Comparison of ENCODE assay signal across 8 cellular contexts in the genomic region with DNA sequence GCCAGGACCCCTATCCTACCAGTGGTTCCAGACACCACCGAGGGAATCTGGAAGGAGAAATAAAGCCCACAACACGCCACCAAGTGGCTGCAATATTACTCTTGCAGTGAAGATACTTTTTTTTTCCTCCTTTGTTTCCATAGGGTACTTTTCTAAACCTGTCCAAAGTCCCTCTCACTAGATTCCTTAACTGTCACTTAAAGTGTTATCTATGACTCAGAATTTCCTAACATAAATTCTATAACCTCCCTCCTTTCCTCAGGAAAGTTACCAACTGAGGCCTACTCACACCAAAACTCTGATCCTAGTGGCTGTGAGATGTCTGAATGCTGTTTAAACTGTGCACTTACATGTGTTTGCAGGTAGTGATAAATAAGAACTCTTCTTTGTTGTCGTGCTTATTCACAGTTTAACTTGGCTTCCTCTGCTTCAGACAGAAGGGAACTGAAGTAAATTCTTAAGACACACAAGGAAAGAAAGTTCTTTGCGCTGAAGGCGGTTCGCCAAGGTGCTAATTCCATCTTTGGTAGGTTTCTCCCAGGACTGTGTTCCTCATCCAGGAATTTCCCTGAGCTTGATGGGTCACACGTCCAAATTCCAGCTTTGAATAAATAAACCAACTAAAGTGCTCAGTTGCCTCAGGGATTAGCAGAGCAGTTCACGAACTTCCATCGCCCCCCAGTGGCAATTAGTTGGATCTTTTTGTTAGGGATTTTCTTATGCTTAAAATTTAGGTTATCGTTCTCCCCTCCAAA. TPM values are rescaled to one million over a fixed set of nuclear protein-coding genes. Genes with fewer than 3 reads are reported as not detected.
DNase-seq lines count a peak whose midpoint lies in the region; ATAC-seq and TF ChIP-seq lines count a peak whose summit lies in the region.

No MANE protein-coding gene starts in this region.

- intact Hi-C loops in OCI-LY7 (cut with micrococcal nuclease; ENCODE audit: unreplicated experiment) = no loop called here

- DNase-seq in H7 (peak; percentile 54), OCI-LY7 (ENCODE audit: low spot score) (no peak), fibroblast of gingiva (ENCODE audit: low read depth) (peak; percentile 59)
- DNase-seq in activated CD4-positive, CD25-positive, alpha-beta regulatory T cell (lab: John Stamatoyannopoulos, UW) = no peak

- H3K79me2 ChIP-seq in ACC112 (ENCODE audit: control insufficient read depth, insufficient read depth, low read length, unreplicated experiment) (no peaks in the 10 kb centered on the region), OCI-LY7 (ENCODE audit: insufficient read depth, low read depth, low read length) (no peaks in the 10 kb centered on the region), parathyroid adenoma (no peaks in the 10 kb centered on the region)

- CTCF ChIA-PET in OCI-LY7 (lab: Charles Lee; ENCODE audit: unreplicated experiment) = no interaction called here

- H3K4me1 ChIP-seq in ACC112 (ENCODE audit: control insufficient read depth, insufficient read depth, low read length, unreplicated experiment) (peaks cover 30% of the 10 kb centered on the region), OCI-LY7 (ENCODE audit: insufficient read depth, low read length, poor library complexity, severe bottlenecking) (no peaks in the 10 kb centered on the region), parathyroid adenoma (peaks cover 10% of the 10 kb centered on the region)

- H3K9me3 ChIP-seq in OCI-LY7 (ENCODE audit: low read length) = no peaks in the 10 kb centered on the region
- no peaks in the 10 kb centered on the region for H3K9me3 ChIP-seq in parathyroid adenoma (ENCODE audit: control insufficient read depth, low read length)

- H3K9me2 ChIP-seq in OCI-LY7 (ENCODE audit: insufficient read depth, low read length) = no peaks in the 10 kb centered on the region

- H3K4me2 ChIP-seq in OCI-LY7 (ENCODE audit: low read length) (no peak overlapping the region), parathyroid adenoma (ENCODE audit: low read length) (no peak overlapping the region)

- H3K36me3 ChIP-seq in ACC112 (ENCODE audit: insufficient read depth, low read length) = no peaks in the 10 kb centered on the region
- H3K36me3 ChIP-seq in H7 (replicated peaks; ENCODE audit: control insufficient read depth, insufficient read depth, low read length) = no peaks in the 10 kb centered on the region
- H3K36me3 ChIP-seq in OCI-LY7 (ENCODE audit: insufficient read depth, low read length) = no peaks in the 10 kb centered on the region
- H3K36me3 ChIP-seq in parathyroid adenoma (ENCODE audit: control insufficient read depth, insufficient read depth, low read length) = no peaks in the 10 kb centered on the region

- no peak overlapping the region for H3K9ac ChIP-seq in parathyroid adenoma

- no peaks in the 10 kb centered on the region for H4K20me1 ChIP-seq in OCI-LY7 (ENCODE audit: insufficient read depth, low read length)

- H3K27ac ChIP-seq in ACC112 (ENCODE audit: low read depth, low read length) (peak overlapping the region; percentile 79), OCI-LY7 (ENCODE audit: low read depth, low read length, poor library complexity, severe bottlenecking) (no peak overlapping the region), parathyroid adenoma (peak overlapping the region; percentile 80)

- H3K4me3 ChIP-seq in ACC112 (ENCODE audit: low read depth, low read length) (peak overlapping the region; percentile 35; the same call in 1 of the 2 replicates), H7 (ENCODE audit: insufficient read depth, low read depth, low read length) (no peak overlapping the region), OCI-LY7 (ENCODE audit: low read depth, low read length, poor library complexity, severe bottlenecking) (no peak overlapping the region), parathyroid adenoma (ENCODE audit: low read depth, low read length) (no peak overlapping the region)

- POLR2A ChIA-PET in OCI-LY7 (lab: Charles Lee) = no interaction called here

- no TSS peak for BruUV-seq in OCI-LY7 (replicated peaks; lab: Mats Ljungman, UMichigan)

- H2AFZ ChIP-seq in ACC112 (ENCODE audit: low read length, unreplicated experiment) (peak overlapping the region; percentile 89), OCI-LY7 (ENCODE audit: low read length) (no peak overlapping the region), parathyroid adenoma (peak overlapping the region; percentile 52)

- H3K27me3 ChIP-seq in ACC112 (ENCODE audit: insufficient read depth, low read length) = no peaks in the 10 kb centered on the region
- H3K27me3 ChIP-seq in H7 (ENCODE audit: control insufficient read depth, insufficient read depth, low read length) = no peaks in the 10 kb centered on the region
- H3K27me3 ChIP-seq in parathyroid adenoma (ENCODE audit: control insufficient read depth, insufficient read depth, low read length) = no peaks in the 10 kb centered on the region

- no peak for ATAC-seq in GM21723 (IDR thresholded peaks at IDR 0.05; ENCODE audit: unreplicated experiment)
- no peak for ATAC-seq in HG03439 (IDR thresholded peaks at IDR 0.05; ENCODE audit: unreplicated experiment)

- TF ChIP-seq CTCF in OCI-LY7 (conservative IDR thresholded peaks at IDR 0.05; ENCODE audit: low read length) (peak; percentile 57), parathyroid adenoma (IDR thresholded peaks at IDR 0.05) (peak; percentile 60)

RNA-seq across cellular contexts. Expression of a gene that starts 10.7 kb away (rescaled TPM):
- total RNA-seq in H7 (2014; rRNA removed; shearing (Covaris generic)) = 16.8 and 17.9 TPM in 2 replicates
- total RNA-seq in OCI-LY7 (2014; rRNA removed; shearing (Covaris generic)) = 11.1 and 16.1 TPM in 2 replicates
- total RNA-seq in OCI-LY7 (2022) = 20.5 and 25.2 TPM in 2 replicates

Comparison
In these comparisons a context has a peak if more than half of its experiments do, and no peak if none do; other contexts are left out.
1. DNase-seq: peak in H7 (single experiment) and fibroblast of gingiva (single experiment); none in OCI-LY7 (single experiment) and activated CD4-positive, CD25-positive, alpha-beta regulatory T cell (0 of 4).